In the genomic region with DNA sequence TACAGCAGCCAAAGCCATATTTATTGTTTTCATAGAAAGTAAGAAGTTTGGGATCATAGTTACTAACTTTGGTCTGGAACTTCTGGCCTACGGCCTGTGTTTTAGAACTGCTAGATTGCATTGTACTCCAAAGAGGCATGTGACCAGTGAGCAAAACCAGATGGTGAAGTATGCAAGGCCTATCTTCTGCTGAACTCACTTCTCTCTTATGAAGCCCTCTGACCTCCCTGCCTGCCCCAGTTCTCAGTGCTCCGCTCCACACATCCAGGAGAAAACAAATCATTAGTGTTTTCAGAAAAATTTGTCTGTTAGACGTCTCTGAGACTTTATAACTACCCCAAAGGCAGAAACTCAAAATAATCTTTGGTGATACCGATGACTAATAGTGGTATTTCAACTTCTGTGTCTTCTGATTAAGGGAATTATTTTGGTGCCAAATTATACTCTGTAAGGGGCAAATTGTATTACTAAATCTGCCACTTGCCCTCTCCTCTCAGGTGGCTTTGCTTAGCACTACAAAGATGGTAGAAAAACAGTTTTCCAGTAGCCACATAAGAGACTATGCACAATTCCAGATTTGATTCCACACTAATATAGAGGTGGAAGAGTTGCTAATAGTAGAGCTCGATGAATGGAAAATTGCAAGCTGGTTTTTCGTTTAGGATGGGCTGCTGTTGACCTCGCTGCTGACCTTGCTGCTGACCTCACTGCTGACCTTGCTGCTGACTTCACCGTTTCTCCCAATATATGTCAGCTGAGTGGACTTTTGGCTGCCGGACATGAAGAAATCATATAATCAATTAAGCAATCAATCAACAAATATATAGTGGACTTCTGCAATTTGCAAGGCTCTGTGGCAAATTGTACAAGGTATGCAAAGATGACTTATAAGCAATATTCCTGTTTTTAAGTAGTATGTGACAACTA, we compare ENCODE assay signal across 15 cellular contexts.
DNase-seq lines count a peak whose midpoint lies in the region; ATAC-seq, FAIRE-seq and TF ChIP-seq lines count a peak whose summit lies in the region.
"Had no signal": no experiment of that assay in that cellular context is flagged by ENCODE, and none has a peak within 500 bp of the region (broad histone marks: within the 10 kb centered on the region; RNA-seq: fewer than 3 reads in every experiment).

No MANE protein-coding gene starts in this region.

- H3K9me3 ChIP-seq in right cardiac atrium (ENCODE audit: control insufficient read depth, low read length), result no peaks in the 10 kb centered on the region
- no peaks in the 10 kb centered on the region for H3K9me3 ChIP-seq in upper lobe of left lung
- no peaks in the 10 kb centered on the region for H3K9me3 ChIP-seq in H9 (ENCODE audit: control insufficient read depth, low read depth, low read length)
- H3K9me3 ChIP-seq in body of pancreas, result no peaks in the 10 kb centered on the region

- no peaks in the 10 kb centered on the region for H4K20me1 ChIP-seq in H9 (ENCODE audit: control insufficient read depth, insufficient read depth, insufficient read length)

- no peak overlapping the region for H2BK120ac ChIP-seq in H9 (ENCODE audit: low read depth, low read length, poor library complexity, severe bottlenecking)

- no peaks in the 10 kb centered on the region for H3K79me1 ChIP-seq in H9 (ENCODE audit: insufficient read depth, low read depth, low read length, poor library complexity, severe bottlenecking)

- H3K18ac ChIP-seq in H9 (ENCODE audit: insufficient read length, low read depth, low read length), result no peak overlapping the region

- TF ChIP-seq EP300 in upper lobe of left lung (IDR thresholded peaks at IDR 0.05), result no peak

- H3K4me3 ChIP-seq in bronchial epithelial cell (ENCODE audit: low read depth, low read length) (no peak overlapping the region), right cardiac atrium (ENCODE audit: low read length) (no peak overlapping the region), upper lobe of left lung (no peak overlapping the region), body of pancreas (no peak overlapping the region)

- H3K36me3 Mint-ChIP-seq in H9 (ENCODE audit: insufficient read depth in 1 of 3, low read depth in 3 of 3), result peaks cover 0 to 5% (median 2%) of the 10 kb centered on the region in 3 experiments; a peak in 4 of 7 replicates
- no peaks in the 10 kb centered on the region for H3K36me3 Mint-ChIP-seq in activated naive CD8-positive, alpha-beta T cell treated with anti-CD3 and anti-CD28 coated beads, Interleukin-2, amount 50 U/mL, for 24 hours (ENCODE audit: low read depth)
- H3K36me3 Mint-ChIP-seq: naive thymus-derived CD8-positive, alpha-beta T cell; stimulated activated effector memory CD8-positive, alpha-beta T cell treated with anti-CD3 and anti-CD28 coated beads, Interleukin-12 subunit alpha, Interleukin-12 subunit beta, amount 100 ng/mL, for 72 hours had no signal

- H3K4me1 ChIP-seq in right cardiac atrium (ENCODE audit: control insufficient read depth, insufficient read depth, low read length), result no peaks in the 10 kb centered on the region
- H3K4me1 ChIP-seq in upper lobe of left lung, result peaks cover 0 to 6% (median 0%) of the 10 kb centered on the region in 4 donors
- no peaks in the 10 kb centered on the region for H3K4me1 ChIP-seq in H9 (ENCODE audit: insufficient read depth, low read length)
- peaks cover 5% of the 10 kb centered on the region for H3K4me1 ChIP-seq in body of pancreas

- no peak overlapping the region for H3K27ac ChIP-seq in right cardiac atrium (ENCODE audit: low read length)
- peak overlapping the region in 1 of 4 donors; percentile 19 for H3K27ac ChIP-seq in upper lobe of left lung
- no peak overlapping the region for H3K27ac ChIP-seq in H9 (ENCODE audit: insufficient read length, low read depth, low read length)
- no peak overlapping the region for H3K27ac ChIP-seq in body of pancreas

- no peak overlapping the region for H2BK12ac ChIP-seq in H9 (ENCODE audit: insufficient read length, low read depth, low read length)

- no peak overlapping the region for H2BK20ac ChIP-seq in H9 (ENCODE audit: low read depth, low read length, poor library complexity, severe bottlenecking)

- H3K27me3 ChIP-seq in bronchial epithelial cell (ENCODE audit: control insufficient read depth, insufficient read depth, low read length), result no peaks in the 10 kb centered on the region
- H3K27me3 ChIP-seq in right cardiac atrium (ENCODE audit: control insufficient read depth, insufficient read depth), result no peaks in the 10 kb centered on the region
- no peaks in the 10 kb centered on the region for H3K27me3 ChIP-seq in upper lobe of left lung
- H3K27me3 ChIP-seq in H9 (ENCODE audit: insufficient read depth, low read length), result no peaks in the 10 kb centered on the region
- H3K27me3 ChIP-seq in body of pancreas, result no peaks in the 10 kb centered on the region

- no peaks in the 10 kb centered on the region for H3K79me2 ChIP-seq in H9 (ENCODE audit: insufficient read depth, low read length)

- FAIRE-seq in bronchial epithelial cell (lab: Jason Lieb, UNC), result no peak

- no peak overlapping the region for H3K4me3 Mint-ChIP-seq in H9
- H3K4me3 Mint-ChIP-seq in activated naive CD8-positive, alpha-beta T cell treated with anti-CD3 and anti-CD28 coated beads, Interleukin-2, amount 50 U/mL, for 24 hours, result no peak overlapping the region
- H3K4me3 Mint-ChIP-seq: activated CD4-positive, alpha-beta T cell treated with anti-CD3 and anti-CD28 coated beads for 36 hours; naive thymus-derived CD8-positive, alpha-beta T cell; stimulated activated effector memory CD8-positive, alpha-beta T cell treated with anti-CD3 and anti-CD28 coated beads, Interleukin-12 subunit alpha, Interleukin-12 subunit beta, amount 100 ng/mL, for 72 hours had no signal

- TF ChIP-seq CTCF in bronchial epithelial cell (IDR thresholded peaks at IDR 0.05; ENCODE audit: insufficient read depth, low read length, severe bottlenecking), result no peak
- no peak for TF ChIP-seq CTCF in upper lobe of left lung (IDR thresholded peaks at IDR 0.05)
- no peak for TF ChIP-seq CTCF in H9 (conservative IDR thresholded peaks at IDR 0.05)
- no peak for TF ChIP-seq CTCF in body of pancreas (IDR thresholded peaks at IDR 0.05)

- H3K36me3 ChIP-seq in bronchial epithelial cell (ENCODE audit: control insufficient read depth, insufficient read depth, low read length) (no peaks in the 10 kb centered on the region), upper lobe of left lung (no peaks in the 10 kb centered on the region), body of pancreas (replicated peaks in 1 of 2; ENCODE audit: insufficient read depth in 1 of 2, low read depth in 2 of 2) (no peaks in the 10 kb centered on the region)

- H3K27ac Mint-ChIP-seq in H9, result no peak overlapping the region
- H3K27ac Mint-ChIP-seq in activated naive CD8-positive, alpha-beta T cell treated with anti-CD3 and anti-CD28 coated beads, Interleukin-2, amount 50 U/mL, for 24 hours, result no peak overlapping the region
- H3K27ac Mint-ChIP-seq: activated CD4-positive, alpha-beta T cell treated with anti-CD3 and anti-CD28 coated beads for 36 hours; naive thymus-derived CD8-positive, alpha-beta T cell; stimulated activated effector memory CD8-positive, alpha-beta T cell treated with anti-CD3 and anti-CD28 coated beads, Interleukin-12 subunit alpha, Interleukin-12 subunit beta, amount 100 ng/mL, for 72 hours had no signal

- intact Hi-C loops in right cardiac atrium (cut with DNase I), result no loop called here
- intact Hi-C loops in body of pancreas (cut with DNase I), result no loop called here

- H3K14ac ChIP-seq in H9 (ENCODE audit: insufficient read depth, low read length), result no peak overlapping the region

- H3K9ac ChIP-seq in H9 (ENCODE audit: extremely low read depth, insufficient read length, low read length), result no peak overlapping the region

- H3K4ac ChIP-seq in H9 (ENCODE audit: low read depth, low read length), result no peak overlapping the region

- no peak overlapping the region for H3T11ph ChIP-seq in H9 (ENCODE audit: low read length)

- no peak overlapping the region for H4K91ac ChIP-seq in H9 (ENCODE audit: insufficient read length, low read depth, low read length)

- H3K56ac ChIP-seq in H9 (ENCODE audit: insufficient read length, low read depth, low read length), result no peak overlapping the region

- H3K23ac ChIP-seq in H9 (ENCODE audit: insufficient read length, low read depth, low read length), result no peak overlapping the region

- no peaks in the 10 kb centered on the region for H3K27me3 Mint-ChIP-seq in H9 (ENCODE audit: low read depth)
- no peaks in the 10 kb centered on the region for H3K27me3 Mint-ChIP-seq in activated naive CD8-positive, alpha-beta T cell treated with anti-CD3 and anti-CD28 coated beads, Interleukin-2, amount 50 U/mL, for 24 hours
- H3K27me3 Mint-ChIP-seq: activated CD4-positive, alpha-beta T cell treated with anti-CD3 and anti-CD28 coated beads for 36 hours had no signal

- no peak overlapping the region for H2AFZ ChIP-seq in H9 (ENCODE audit: low read length)

- ATAC-seq in HG03439 (IDR thresholded peaks at IDR 0.05; ENCODE audit: unreplicated experiment) (peak; percentile 41), right cardiac atrium (peak; percentile 46 to 83), upper lobe of left lung (ENCODE audit: low FRiP score in 2 of 2) (peak; percentile 46 to 67), body of pancreas (no peak)
- ATAC-seq in activated naive CD8-positive, alpha-beta T cell treated with anti-CD3 and anti-CD28 coated beads, Interleukin-2, amount 50 U/mL, for 24 hours, result no peak
- ATAC-seq: activated CD4-positive, alpha-beta T cell treated with anti-CD3 and anti-CD28 coated beads for 36 hours; naive thymus-derived CD8-positive, alpha-beta T cell; stimulated activated effector memory CD8-positive, alpha-beta T cell treated with anti-CD3 and anti-CD28 coated beads, Interleukin-12 subunit alpha, Interleukin-12 subunit beta, amount 100 ng/mL, for 72 hours had no signal

- H3K4me2 ChIP-seq in H9 (ENCODE audit: insufficient read depth, insufficient read length, low read length), result no peak overlapping the region

- peaks cover 4 to 8% of the 10 kb centered on the region in 2 experiments for H3K4me1 Mint-ChIP-seq in H9
- H3K4me1 Mint-ChIP-seq in activated naive CD8-positive, alpha-beta T cell treated with anti-CD3 and anti-CD28 coated beads, Interleukin-2, amount 50 U/mL, for 24 hours, result no peaks in the 10 kb centered on the region
- H3K4me1 Mint-ChIP-seq: activated CD4-positive, alpha-beta T cell treated with anti-CD3 and anti-CD28 coated beads for 36 hours; naive thymus-derived CD8-positive, alpha-beta T cell; stimulated activated effector memory CD8-positive, alpha-beta T cell treated with anti-CD3 and anti-CD28 coated beads, Interleukin-12 subunit alpha, Interleukin-12 subunit beta, amount 100 ng/mL, for 72 hours had no signal

- no peak overlapping the region for H4K5ac ChIP-seq in H9 (ENCODE audit: insufficient read length, low read depth, low read length)

- no peak for TF ChIP-seq POLR2A in upper lobe of left lung (IDR thresholded peaks at IDR 0.05)
- TF ChIP-seq POLR2A in body of pancreas (IDR thresholded peaks at IDR 0.05), result no peak

- H2BK5ac ChIP-seq in H9 (ENCODE audit: insufficient read length, low read length), result no peak overlapping the region

- H2BK15ac ChIP-seq in H9 (ENCODE audit: low read depth, low read length), result no peak overlapping the region

- H3K23me2 ChIP-seq in H9 (ENCODE audit: insufficient read length, low read depth, low read length, poor library complexity, severe bottlenecking), result no peaks in the 10 kb centered on the region

- no peak overlapping the region for H4K8ac ChIP-seq in H9 (replicated peaks; ENCODE audit: insufficient read length, low read depth, low read length)

- no peak overlapping the region for H2AK5ac ChIP-seq in H9 (ENCODE audit: insufficient read length, low read length)

- DNase-seq in bronchial epithelial cell (ENCODE audit: low read depth) (peak; percentile 56), right cardiac atrium (peak; percentile 13 to 36 (median 16)), upper lobe of left lung (peak in 1 of 2 donors; percentile 22), NCI-H1048 (lab: John Stamatoyannopoulos, UW) (no peak), H9 (no peak), body of pancreas (no peak)
- no peak for DNase-seq in activated naive CD8-positive, alpha-beta T cell treated with anti-CD3 and anti-CD28 coated beads, Interleukin-2, amount 50 U/mL, for 24 hours
- DNase-seq: activated CD4-positive, alpha-beta T cell treated with anti-CD3 and anti-CD28 coated beads for 36 hours; amniotic stem cell; naive thymus-derived CD8-positive, alpha-beta T cell; retina; stimulated activated CD4-positive, alpha-beta T cell treated with anti-CD3 and anti-CD28 coated beads, Interleukin-4, amount 100 ng/mL, for 4 hours; T-helper 1 cell had no signal

- 70% methylated on average over 9 of the region's 9 CpGs for WGBS in right cardiac atrium
- WGBS in upper lobe of left lung, 2 donors, result 78% methylated on average over 9 of the region's 9 CpGs
- no CpG with 5 or more reads among the region's 9 CpGs for WGBS in H9 (ENCODE audit: extremely low coverage, insufficient read length, low lambda C conversion rate)
- 81 to 88% methylated on average over 9 of the region's 9 CpGs for WGBS in body of pancreas, 2 donors

- H3K9me3 Mint-ChIP-seq in H9, result peaks cover 4 to 7% of the 10 kb centered on the region in 2 experiments; a peak in 4 of 5 replicates
- H3K9me3 Mint-ChIP-seq in activated naive CD8-positive, alpha-beta T cell treated with anti-CD3 and anti-CD28 coated beads, Interleukin-2, amount 50 U/mL, for 24 hours, result peaks cover 4% of the 10 kb centered on the region

Comparison
In these comparisons a context has a peak if more than half of its experiments do, and no peak if none do; other contexts are left out.
1. ATAC-seq: peak in HG03439 (single experiment), right cardiac atrium (2 of 2) and upper lobe of left lung (2 of 2); none in body of pancreas (single experiment) and activated naive CD8-positive, alpha-beta T cell treated with anti-CD3 and anti-CD28 coated beads, Interleukin-2, amount 50 U/mL, for 24 hours (single experiment).
2. DNase-seq: peak in bronchial epithelial cell (single experiment) and right cardiac atrium (3 of 3); none in NCI-H1048 (single experiment), H9 (single experiment), body of pancreas (0 of 4) and activated naive CD8-positive, alpha-beta T cell treated with anti-CD3 and anti-CD28 coated beads, Interleukin-2, amount 50 U/mL, for 24 hours (single experiment).